9 cellular contexts compared by ENCODE assay signal in the genomic region with DNA sequence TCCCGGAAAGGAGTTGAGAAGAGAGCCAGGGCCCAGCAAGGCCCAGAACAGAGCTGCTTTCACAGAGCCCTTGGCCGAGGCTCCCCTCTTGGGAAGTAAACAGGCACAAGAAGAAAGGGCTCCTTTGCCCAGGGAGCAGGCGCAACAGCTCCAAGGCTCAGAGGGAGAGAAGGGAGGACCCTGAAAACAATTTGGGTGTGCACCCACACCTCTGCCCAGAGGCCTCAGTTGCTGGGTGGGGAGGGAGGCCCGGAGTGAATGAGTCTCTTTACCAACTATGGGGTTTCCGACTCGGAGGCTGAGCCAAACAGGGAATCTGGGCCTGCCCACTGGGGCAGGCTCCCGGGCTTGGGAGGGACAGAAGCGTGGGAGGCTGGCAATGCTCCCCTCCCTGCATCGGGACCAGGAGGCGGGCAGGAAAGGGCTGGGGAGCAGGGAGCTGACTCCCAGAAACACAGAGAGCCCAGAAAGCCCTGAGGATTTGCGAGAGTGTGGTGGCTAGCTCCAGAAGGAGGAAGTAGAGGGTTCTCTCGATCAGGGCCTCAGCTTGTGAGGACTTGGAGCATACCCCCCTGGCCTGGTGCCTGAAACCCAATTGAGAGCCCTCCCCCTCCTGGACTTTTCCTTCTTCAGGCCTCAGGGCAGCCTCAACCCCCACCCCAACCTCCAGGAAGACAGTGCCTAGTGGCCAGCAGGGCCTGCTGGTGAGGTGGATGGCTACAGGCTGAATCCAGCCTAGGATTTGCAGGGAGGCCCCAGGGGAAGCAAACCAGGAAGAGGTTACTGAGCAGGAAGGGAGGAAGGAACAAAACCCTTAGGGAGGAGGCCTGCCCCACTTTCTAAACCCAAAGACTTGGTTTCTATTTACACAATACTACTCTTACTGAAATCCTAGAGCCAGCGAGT. TPM values are rescaled to one million over a fixed set of nuclear protein-coding genes. Genes with fewer than 3 reads are reported as not detected.
A peak's percentile ranks its signal among the peaks of the same experiment; 100 is the strongest.
DNase-seq lines count a peak whose midpoint lies in the region; ATAC-seq and TF ChIP-seq lines count a peak whose summit lies in the region.
"Had no signal": no experiment of that assay in that cellular context is flagged by ENCODE, and none has a peak within 500 bp of the region (broad histone marks: within the 10 kb centered on the region; RNA-seq: fewer than 3 reads in every experiment).

No MANE protein-coding gene starts in this region.

- intact Hi-C loops in left ventricle myocardium superior (cut with micrococcal nuclease): no loop called here
- intact Hi-C loops in prostate gland (cut with DNase I): loop anchor here (5.0 kb wide), 1 partner anchor 59 kb away; a partner anchor contains a TSS

- H3K36me3 ChIP-seq in CD8-positive, alpha-beta memory T cell (ENCODE audit: insufficient read depth, low read length): no peaks in the 10 kb centered on the region
- H3K36me3 ChIP-seq in prostate gland: no peaks in the 10 kb centered on the region

- TF ChIP-seq CTCF in prostate gland (IDR thresholded peaks at IDR 0.05): peak in 2 of 4 experiments; percentile 6 to 24

- H3K27me3 ChIP-seq in CD8-positive, alpha-beta memory T cell (ENCODE audit: insufficient read depth, low read length, poor library complexity, severe bottlenecking): no peaks in the 10 kb centered on the region
- H3K27me3 ChIP-seq in prostate gland (replicated peaks; ENCODE audit: insufficient read depth): no peaks in the 10 kb centered on the region

- POLR2A ChIA-PET in CD8-positive, alpha-beta memory T cell (lab: Charles Lee): interaction anchor here (1.0 to 2.0 kb wide), 6 partner anchors 14 to 62 kb away, joined by 3 to 10 read pairs (median 4); a partner anchor contains a TSS

- DNase-seq in CD8-positive, alpha-beta memory T cell: peak in 4 of 5 donors; percentile 27 to 62 (median 46)
- DNase-seq in NOMO-1 (lab: John Stamatoyannopoulos, UW; ENCODE audit: unreplicated experiment in 2 of 2) (peak; percentile 81 to 92), left ventricle myocardium superior (peak; percentile 89), prostate gland (ENCODE audit: low spot score) (peak; percentile 80), NCI-H2081 (lab: John Stamatoyannopoulos, UW) (no peak), SK-N-DZ (ENCODE audit: low spot score) (no peak), NCI-H128 (lab: John Stamatoyannopoulos, UW; ENCODE audit: unreplicated experiment) (no peak)

- H3K27ac ChIP-seq in CD8-positive, alpha-beta memory T cell (ENCODE audit: low read depth, low read length): peak overlapping the region; percentile 66
- H3K27ac ChIP-seq in angular gyrus (ENCODE audit: low read depth, low read length) (peak overlapping the region; percentile 98), prostate gland (peak overlapping the region; percentile 82 to 87)

- peaks cover 61% of the 10 kb centered on the region for H3K4me1 ChIP-seq in CD8-positive, alpha-beta memory T cell (ENCODE audit: insufficient read depth, low read length)
- peaks cover 10% of the 10 kb centered on the region for H3K4me1 ChIP-seq in prostate gland (replicated peaks)

- no peaks in the 10 kb centered on the region for H3K36me3 Mint-ChIP-seq in CD8-positive, alpha-beta memory T cell

- no peaks in the 10 kb centered on the region for H3K9me3 Mint-ChIP-seq in CD8-positive, alpha-beta memory T cell

- peak overlapping the region; percentile 97 to 100 (median 99) for H3K27ac Mint-ChIP-seq in CD8-positive, alpha-beta memory T cell

- H3K4me3 Mint-ChIP-seq in CD8-positive, alpha-beta memory T cell: peak overlapping the region; percentile 73 to 90 (median 88)

- CTCF ChIA-PET in CD8-positive, alpha-beta memory T cell (lab: Charles Lee): interaction anchor here (0.7 to 11.1 kb wide), 11 partner anchors 7 to 98 kb away, joined by 3 to 160 read pairs (median 4); a partner anchor contains a TSS

- H3K4me3 ChIP-seq in CD8-positive, alpha-beta memory T cell (ENCODE audit: low read length): peak overlapping the region; percentile 36
- H3K4me3 ChIP-seq in prostate gland: no peak overlapping the region

- H3K9me3 ChIP-seq in CD8-positive, alpha-beta memory T cell (ENCODE audit: low read length): no peaks in the 10 kb centered on the region
- no peaks in the 10 kb centered on the region for H3K9me3 ChIP-seq in prostate gland

- TF ChIP-seq POLR2A in prostate gland (IDR thresholded peaks at IDR 0.05): peak; percentile 17

- peaks cover 56 to 86% (median 62%) of the 10 kb centered on the region in 3 donors for H3K4me1 Mint-ChIP-seq in CD8-positive, alpha-beta memory T cell

- H3K27me3 Mint-ChIP-seq in CD8-positive, alpha-beta memory T cell: no peaks in the 10 kb centered on the region

- 7% methylated on average over 9 of the region's 13 CpGs for WGBS in prostate gland

- peak; percentile 82 for ATAC-seq in left ventricle myocardium superior

RNA-seq across cellular contexts. Expression of a gene that starts 6.2 kb away (rescaled TPM):
- total RNA-seq in CD8-positive, alpha-beta memory T cell: under 1 TPM; 0.04 to 0.11 TPM
- polyA plus RNA-seq in CD8-positive, alpha-beta memory T cell: 0.23 TPM
- 0.07 TPM for total RNA-seq in left ventricle myocardium superior
- total RNA-seq in prostate gland: under 1 TPM in 1 of 2 donors, not detected in 1; 0.11 TPM
- polyA plus RNA-seq in SK-N-DZ (2014; cell fraction: cytosol; rRNA removed): not detected in 2 replicates
- polyA plus RNA-seq in SK-N-DZ (2014; cell fraction: nucleus; rRNA removed): not detected in 2 replicates
- total RNA-seq: renal cortical epithelial cell had no signal

RNA-seq across cellular contexts. Expression of a gene that starts 59.9 kb away (rescaled TPM):
- total RNA-seq in CD8-positive, alpha-beta memory T cell: 10 to 100 TPM; 59.6 to 61.4 TPM
- polyA plus RNA-seq in CD8-positive, alpha-beta memory T cell: 349 TPM
- total RNA-seq in left ventricle myocardium superior: 127 TPM
- total RNA-seq in prostate gland: 10 to 100 TPM; 23.1 to 40.2 TPM
- polyA plus RNA-seq in SK-N-DZ (2014; cell fraction: cytosol; rRNA removed): not detected in 2 replicates
- not detected in 2 replicates for polyA plus RNA-seq in SK-N-DZ (2014; cell fraction: nucleus; rRNA removed)

Comparison
In these comparisons a context has a peak if more than half of its experiments do, and no peak if none do; other contexts are left out.
1. DNase-seq: peak in CD8-positive, alpha-beta memory T cell (4 of 5), NOMO-1 (2 of 2), left ventricle myocardium superior (single experiment) and prostate gland (single experiment); none in NCI-H2081 (0 of 2), SK-N-DZ (single experiment) and NCI-H128 (single experiment).
2. Peak in every context shown above with its lines, with median percentiles within 50 percentile points of each other: H3K27ac ChIP-seq.